18 cellular contexts compared by ENCODE assay signal in genomic region chr4:23835814-23836478, GRCh38. TPM values are rescaled to one million over a fixed set of nuclear protein-coding genes. Genes with fewer than 3 reads are reported as not detected.
"Had no signal": no experiment of that assay in that cellular context is flagged by ENCODE, and none has a peak within 500 bp of the region (broad histone marks: within the 10 kb centered on the region; RNA-seq: fewer than 3 reads in every experiment).

No MANE protein-coding gene starts in this region.

- H3K4me3 Mint-ChIP-seq: activated naive CD8-positive, alpha-beta T cell treated with anti-CD3 and anti-CD28 coated beads, Interleukin-2, amount 50 U/mL, for 24 hours; activated T-helper 17 cell treated with anti-CD3 and anti-CD28 coated beads, Interleukin-2, amount 50 U/mL, for 72 hours; dendritic cell treated with granulocyte-macrophage colony-stimulating factor and Interleukin-4, amounts not matched to agents 40 ng/mL and 50 ng/mL, for 4 days; memory B cell; nephron had no signal

- H3K27ac Mint-ChIP-seq: activated naive CD8-positive, alpha-beta T cell treated with anti-CD3 and anti-CD28 coated beads, Interleukin-2, amount 50 U/mL, for 24 hours; activated T-helper 17 cell treated with anti-CD3 and anti-CD28 coated beads, Interleukin-2, amount 50 U/mL, for 72 hours; dendritic cell treated with granulocyte-macrophage colony-stimulating factor and Interleukin-4, amounts not matched to agents 40 ng/mL and 50 ng/mL, for 4 days; memory B cell; nephron had no signal

- ATAC-seq: activated naive CD8-positive, alpha-beta T cell treated with anti-CD3 and anti-CD28 coated beads, Interleukin-2, amount 50 U/mL, for 24 hours; activated T-helper 17 cell treated with anti-CD3 and anti-CD28 coated beads, Interleukin-2, amount 50 U/mL, for 72 hours; left lobe of liver had no signal

- H3K36me3 Mint-ChIP-seq: memory B cell had no signal

- H3K27me3 Mint-ChIP-seq: activated naive CD8-positive, alpha-beta T cell treated with anti-CD3 and anti-CD28 coated beads, Interleukin-2, amount 50 U/mL, for 24 hours; activated T-helper 17 cell treated with anti-CD3 and anti-CD28 coated beads, Interleukin-2, amount 50 U/mL, for 72 hours; dendritic cell treated with granulocyte-macrophage colony-stimulating factor and Interleukin-4, amounts not matched to agents 40 ng/mL and 50 ng/mL, for 4 days; memory B cell had no signal

- H3K9me3 Mint-ChIP-seq: activated T-helper 17 cell treated with anti-CD3 and anti-CD28 coated beads, Interleukin-2, amount 50 U/mL, for 72 hours; dendritic cell treated with granulocyte-macrophage colony-stimulating factor and Interleukin-4, amounts not matched to agents 40 ng/mL and 50 ng/mL, for 4 days; nephron had no signal

- DNase-seq: activated CD4-positive, CD25-positive, alpha-beta regulatory T cell treated with anti-CD3 and anti-CD28 coated beads, Interleukin-2, amount 50 U/mL, for 72 hours; activated naive CD4-positive, alpha-beta T cell treated with Interleukin-2 at 50 U/mL for 16 hours; activated naive CD8-positive, alpha-beta T cell treated with anti-CD3 and anti-CD28 coated beads, Interleukin-2, amount 50 U/mL, for 24 hours; activated T-cell treated with anti-CD3 and anti-CD28 coated beads for 4 hours; aorta; effector memory CD4-positive, alpha-beta T cell; foreskin fibroblast; occipital lobe; stimulated activated CD4-positive, alpha-beta T cell treated with anti-CD3 and anti-CD28 coated beads, Interleukin-4, amount 100 ng/mL, for 1 hour; stimulated activated naive CD4-positive, alpha-beta T cell treated with Interleukin-2 at 50 U/mL for 16 hours; substantia nigra; trophoblast cell had no signal

- H3K4me1 Mint-ChIP-seq: activated naive CD8-positive, alpha-beta T cell treated with anti-CD3 and anti-CD28 coated beads, Interleukin-2, amount 50 U/mL, for 24 hours; activated T-helper 17 cell treated with anti-CD3 and anti-CD28 coated beads, Interleukin-2, amount 50 U/mL, for 72 hours; memory B cell; nephron had no signal

RNA-seq across cellular contexts. Expression of gene PPARGC1A, which starts 53.9 kb away (rescaled TPM):
- total RNA-seq: activated T-helper 17 cell treated with anti-CD3 and anti-CD28 coated beads, Interleukin-2, amount 50 U/mL, for 72 hours; T-helper 1 cell treated with Interleukin-12 subunit alpha and Interleukin-12 subunit beta and Interleukin-4 antibody, amounts not matched to agents 30 ng/mL and 1 ng/mL, for 36 hours had no signal
